ENCODE assay signal across 16 cellular contexts in genomic region chr6:10320291-10320690, GRCh38.
A peak's percentile ranks its signal among the peaks of the same experiment; 100 is the strongest.
DNase-seq lines count a peak whose midpoint lies in the region; ATAC-seq and TF ChIP-seq lines count a peak whose summit lies in the region.
"Had no signal": no experiment of that assay in that cellular context is flagged by ENCODE, and none has a peak within 500 bp of the region (broad histone marks: within the 10 kb centered on the region; RNA-seq: fewer than 3 reads in every experiment).

No MANE protein-coding gene starts in this region.

- no peak for TF ChIP-seq POLR2A in erythroblast (IDR thresholded peaks at IDR 0.05; ENCODE audit: low read length)

- no peak for ATAC-seq in HG03457 (IDR thresholded peaks at IDR 0.05; ENCODE audit: unreplicated experiment)

- DNase-seq in ELR (ENCODE audit: low read depth) (peak; percentile 83), M059J (ENCODE audit: low read depth) (peak; percentile 87), iris pigment epithelial cell (ENCODE audit: low read depth) (peak; percentile 48), NCI-H187 (lab: John Stamatoyannopoulos, UW) (no peak), NCI-H69 (lab: John Stamatoyannopoulos, UW) (no peak), erythroblast (lab: John Stamatoyannopoulos, UW) (no peak)
- DNase-seq: C1 segment of cervical spinal cord; Calu3; CD4-positive, alpha-beta memory T cell; COR-L47; DMS53; DMS79 treated with DMSO at 0.1 percent for 48 hours; GM23248; H7; HCEC 1CT had no signal

Comparison
In these comparisons a context has a peak if more than half of its experiments do, and no peak if none do; other contexts are left out.
1. DNase-seq: peak in ELR (single experiment), M059J (single experiment) and iris pigment epithelial cell (single experiment); none in NCI-H187 (0 of 2), NCI-H69 (single experiment) and erythroblast (0 of 2).